Comparison of ENCODE assay signal across 24 cellular contexts in genomic region chrX:10577863-10578262, GRCh38. TPM values are rescaled to one million over a fixed set of nuclear protein-coding genes. Genes with fewer than 3 reads are reported as not detected.
A peak's percentile ranks its signal among the peaks of the same experiment; 100 is the strongest.
DNase-seq lines count a peak whose midpoint lies in the region; ATAC-seq, FAIRE-seq and TF ChIP-seq lines count a peak whose summit lies in the region.
"Had no signal": no experiment of that assay in that cellular context is flagged by ENCODE, and none has a peak within 500 bp of the region (broad histone marks: within the 10 kb centered on the region; RNA-seq: fewer than 3 reads in every experiment).

No MANE protein-coding gene starts in this region.

- peak overlapping the region; percentile 58 for H3K4me2 ChIP-seq in GM23248 (ENCODE audit: unreplicated experiment)
- no peak overlapping the region for H3K4me2 ChIP-seq in SK-N-SH
- H3K4me2 ChIP-seq: KMS-11 had no signal

- no peak for TF ChIP-seq CTCF in bronchial epithelial cell (IDR thresholded peaks at IDR 0.05; ENCODE audit: insufficient read depth, low read length, severe bottlenecking)
- no peak for TF ChIP-seq CTCF in SK-N-SH (IDR thresholded peaks at IDR 0.05)

- intact Hi-C loops in left colon (cut with DNase I, micrococcal nuclease): no loop called here

- H3K9ac ChIP-seq in GM23248 (no peak overlapping the region), SK-N-SH (no peak overlapping the region)
- H3K9ac ChIP-seq: KMS-11 had no signal

- H3K4me3 ChIP-seq in GM23248: no peak overlapping the region
- no peak overlapping the region for H3K4me3 ChIP-seq in bronchial epithelial cell (ENCODE audit: low read depth, low read length)
- no peak overlapping the region for H3K4me3 ChIP-seq in SK-N-SH (ENCODE audit: low read depth in 2 of 2, low read length in 1 of 2)
- H3K4me3 ChIP-seq: body of pancreas, GM12878, HAP-1 had no signal

- in situ Hi-C loops in GM23248 (cut with MboI): no loop called here

- ATAC-seq in left colon: peak; percentile 42
- no peak for ATAC-seq in GM21717 (IDR thresholded peaks at IDR 0.05; ENCODE audit: unreplicated experiment)
- ATAC-seq: activated CD8-positive, alpha-beta T cell treated with anti-CD3 and anti-CD28 coated beads for 36 hours; activated naive CD4-positive, alpha-beta T cell treated with anti-CD3 and anti-CD28 coated beads, Interleukin-2, amount 50 U/mL, for 72 hours; activated T-cell treated with anti-CD3 and anti-CD28 coated beads, Interleukin-2, amount 50 U/mL, for 4 hours; body of pancreas; GM12878; left lobe of liver had no signal

- H3K9me3 ChIP-seq in GM23248 (ENCODE audit: low read depth): no peaks in the 10 kb centered on the region
- no peaks in the 10 kb centered on the region for H3K9me3 ChIP-seq in SK-N-SH
- H3K9me3 ChIP-seq: body of pancreas, HAP-1, neutrophil had no signal

- H2AFZ ChIP-seq in GM23248 (0 out of 2 replicates have a peak overlapping the region, but pooled peaks have one; percentile 38), SK-N-SH (ENCODE audit: low read depth) (no peak overlapping the region)

- 0 out of 2 replicates have a peak, but pooled peaks cover 11% of the 10 kb centered on the region for H3F3A ChIP-seq in GM23248 (ENCODE audit: insufficient read depth)
- H3F3A ChIP-seq in SK-N-SH (replicated peaks; ENCODE audit: insufficient read depth): no peaks in the 10 kb centered on the region

- H3K79me2 ChIP-seq in GM23248 (ENCODE audit: insufficient read depth) (no peaks in the 10 kb centered on the region; the same call in 1 of the 2 replicates), SK-N-SH (ENCODE audit: insufficient read depth) (no peaks in the 10 kb centered on the region)

- H3K4me1 ChIP-seq in GM23248 (ENCODE audit: insufficient read depth) (peaks cover 25% of the 10 kb centered on the region), SK-N-SH (ENCODE audit: control insufficient read depth in 1 of 2, insufficient read depth in 2 of 2, low read depth in 1 of 2, low read length in 1 of 2) (peaks cover 0 to 4% of the 10 kb centered on the region in 2 experiments; a peak in 2 of 4 replicates)
- H3K4me1 ChIP-seq: body of pancreas had no signal

- H3K36me3 ChIP-seq in GM23248 (ENCODE audit: low read depth) (no peaks in the 10 kb centered on the region), bronchial epithelial cell (ENCODE audit: control insufficient read depth, insufficient read depth, low read length) (no peaks in the 10 kb centered on the region), SK-N-SH (replicated peaks in 1 of 2; ENCODE audit: control insufficient read depth in 1 of 2, insufficient read depth in 2 of 2, low read length in 1 of 2) (no peaks in the 10 kb centered on the region)
- H3K36me3 ChIP-seq: HAP-1, neutrophil had no signal

- WGBS in GM23248 (ENCODE audit: low coverage in 1 of 2, low lambda C conversion rate in 2 of 2, missing lambda C conversion rate in 2 of 2), 2 experiments: 17 to 19% methylated on average over 2 of the region's 2 CpGs
- whole genome bisulfite sequencing in SK-N-SH (ENCODE audit: low lambda C conversion rate): 26% methylated on average over 2 of the region's 2 CpGs

- CTCF ChIA-PET in SK-N-SH (lab: Yijun Ruan, JAX): no interaction called here

- POLR2A ChIA-PET in SK-N-SH (lab: Yijun Ruan, JAX): no interaction called here

- DNase-seq in GM23248: peak; percentile 11
- peak; percentile 82 for DNase-seq in NOMO-1 treated with dmso at 0.1 percent for 144 hours (lab: John Stamatoyannopoulos, UW; ENCODE audit: unreplicated experiment)
- peak; percentile 79 for DNase-seq in bronchial epithelial cell (ENCODE audit: low read depth)
- DNase-seq in left colon: no peak
- no peak for DNase-seq in SK-N-SH
- no peak for DNase-seq in HTR-8/SVneo (ENCODE audit: insufficient read length, low spot score)
- no peak for DNase-seq in NK-92 treated with Interleukin-12 subunit alpha and Interleukin-12 subunit beta, amount 100 ng/mL, for 24 hours (lab: John Stamatoyannopoulos, UW)
- DNase-seq: activated B cell treated with CpG ODN at 0.5 μM for 24 hours; activated CD8-positive, alpha-beta T cell treated with anti-CD3 and anti-CD28 coated beads for 36 hours; activated T-cell treated with anti-CD3 and anti-CD28 coated beads, Interleukin-2, amount 50 U/mL, for 4 hours; body of pancreas; CD4-positive, CD25-positive, alpha-beta regulatory T cell; DMS153; NCI-H1105 treated with DMSO at 0.1 percent for 48 hours; NCI-H2107; NCI-H524; T-helper 2 cell had no signal

- no peak for TF ChIP-seq EP300 in SK-N-SH (IDR thresholded peaks at IDR 0.05; ENCODE audit: borderline replicate concordance in 1 of 2, low read depth in 1 of 2, low read length in 1 of 2)

- FAIRE-seq in bronchial epithelial cell (lab: Jason Lieb, UNC) (no peak), HTR-8/SVneo (lab: Jason Lieb, UNC) (no peak)
- FAIRE-seq: GM12878 had no signal

- H3K9me2 ChIP-seq in GM23248 (ENCODE audit: insufficient read depth): no peaks in the 10 kb centered on the region
- no peaks in the 10 kb centered on the region for H3K9me2 ChIP-seq in SK-N-SH

- H3K27ac ChIP-seq in GM23248 (peak overlapping the region; percentile 92), SK-N-SH (ENCODE audit: low read depth in 2 of 2, low read length in 1 of 2) (no peak overlapping the region)
- H3K27ac ChIP-seq: KMS-11, neutrophil had no signal

- H3K27me3 ChIP-seq in GM23248 (replicated peaks; ENCODE audit: insufficient read depth): no peaks in the 10 kb centered on the region
- H3K27me3 ChIP-seq in bronchial epithelial cell (ENCODE audit: control insufficient read depth, insufficient read depth, low read length): no peaks in the 10 kb centered on the region
- H3K27me3 ChIP-seq in SK-N-SH (ENCODE audit: insufficient read depth): no peaks in the 10 kb centered on the region
- H3K27me3 ChIP-seq: body of pancreas, neutrophil had no signal

- no peak for TF ChIP-seq RAD21 in SK-N-SH (IDR thresholded peaks at IDR 0.05; ENCODE audit: low read length)

- H4K20me1 ChIP-seq in GM23248 (ENCODE audit: insufficient read depth): no peaks in the 10 kb centered on the region
- H4K20me1 ChIP-seq in SK-N-SH (ENCODE audit: insufficient read depth): no peaks in the 10 kb centered on the region

TF ChIP-seq in SK-N-SH, 30 proteins besides CTCF, POLR2A, EP300 and RAD21 (continues in another document):
- TF ChIP-seq SMC3 (IDR thresholded peaks at IDR 0.05; ENCODE audit: low read depth, low read length): no peak
- no peak for TF ChIP-seq JUND (IDR thresholded peaks at IDR 0.05)
- TF ChIP-seq RXRA (IDR thresholded peaks at IDR 0.05; ENCODE audit: borderline replicate concordance, low read depth): no peak
- TF ChIP-seq, protein P1, sequence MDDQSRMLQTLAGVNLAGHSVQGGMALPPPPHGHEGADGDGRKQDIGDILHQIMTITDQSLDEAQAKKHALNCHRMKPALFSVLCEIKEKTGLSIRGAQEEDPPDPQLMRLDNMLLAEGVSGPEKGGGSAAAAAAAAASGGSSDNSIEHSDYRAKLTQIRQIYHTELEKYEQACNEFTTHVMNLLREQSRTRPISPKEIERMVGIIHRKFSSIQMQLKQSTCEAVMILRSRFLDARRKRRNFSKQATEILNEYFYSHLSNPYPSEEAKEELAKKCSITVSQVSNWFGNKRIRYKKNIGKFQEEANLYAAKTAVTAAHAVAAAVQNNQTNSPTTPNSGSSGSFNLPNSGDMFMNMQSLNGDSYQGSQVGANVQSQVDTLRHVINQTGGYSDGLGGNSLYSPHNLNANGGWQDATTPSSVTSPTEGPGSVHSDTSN (IDR thresholded peaks at IDR 0.05): no peak
- TF ChIP-seq, protein P2, sequence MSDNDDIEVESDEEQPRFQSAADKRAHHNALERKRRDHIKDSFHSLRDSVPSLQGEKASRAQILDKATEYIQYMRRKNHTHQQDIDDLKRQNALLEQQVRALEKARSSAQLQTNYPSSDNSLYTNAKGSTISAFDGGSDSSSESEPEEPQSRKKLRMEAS (IDR thresholded peaks at IDR 0.05; ENCODE audit: low read depth): no peak
- TF ChIP-seq YY1 (IDR thresholded peaks at IDR 0.05; ENCODE audit: low read depth): no peak
- TF ChIP-seq, protein P3, sequence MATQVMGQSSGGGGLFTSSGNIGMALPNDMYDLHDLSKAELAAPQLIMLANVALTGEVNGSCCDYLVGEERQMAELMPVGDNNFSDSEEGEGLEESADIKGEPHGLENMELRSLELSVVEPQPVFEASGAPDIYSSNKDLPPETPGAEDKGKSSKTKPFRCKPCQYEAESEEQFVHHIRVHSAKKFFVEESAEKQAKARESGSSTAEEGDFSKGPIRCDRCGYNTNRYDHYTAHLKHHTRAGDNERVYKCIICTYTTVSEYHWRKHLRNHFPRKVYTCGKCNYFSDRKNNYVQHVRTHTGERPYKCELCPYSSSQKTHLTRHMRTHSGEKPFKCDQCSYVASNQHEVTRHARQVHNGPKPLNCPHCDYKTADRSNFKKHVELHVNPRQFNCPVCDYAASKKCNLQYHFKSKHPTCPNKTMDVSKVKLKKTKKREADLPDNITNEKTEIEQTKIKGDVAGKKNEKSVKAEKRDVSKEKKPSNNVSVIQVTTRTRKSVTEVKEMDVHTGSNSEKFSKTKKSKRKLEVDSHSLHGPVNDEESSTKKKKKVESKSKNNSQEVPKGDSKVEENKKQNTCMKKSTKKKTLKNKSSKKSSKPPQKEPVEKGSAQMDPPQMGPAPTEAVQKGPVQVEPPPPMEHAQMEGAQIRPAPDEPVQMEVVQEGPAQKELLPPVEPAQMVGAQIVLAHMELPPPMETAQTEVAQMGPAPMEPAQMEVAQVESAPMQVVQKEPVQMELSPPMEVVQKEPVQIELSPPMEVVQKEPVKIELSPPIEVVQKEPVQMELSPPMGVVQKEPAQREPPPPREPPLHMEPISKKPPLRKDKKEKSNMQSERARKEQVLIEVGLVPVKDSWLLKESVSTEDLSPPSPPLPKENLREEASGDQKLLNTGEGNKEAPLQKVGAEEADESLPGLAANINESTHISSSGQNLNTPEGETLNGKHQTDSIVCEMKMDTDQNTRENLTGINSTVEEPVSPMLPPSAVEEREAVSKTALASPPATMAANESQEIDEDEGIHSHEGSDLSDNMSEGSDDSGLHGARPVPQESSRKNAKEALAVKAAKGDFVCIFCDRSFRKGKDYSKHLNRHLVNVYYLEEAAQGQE (IDR thresholded peaks at IDR 0.05; ENCODE audit: low read depth, low read length): no peak
- no peak for TF ChIP-seq EZH2phosphoT487 (IDR thresholded peaks at IDR 0.05; ENCODE audit: borderline replicate concordance, low read depth)
- TF ChIP-seq TEAD4 (IDR thresholded peaks at IDR 0.05; ENCODE audit: borderline replicate concordance, insufficient read depth): no peak
- no peak for TF ChIP-seq FOSL2 (IDR thresholded peaks at IDR 0.05; ENCODE audit: borderline replicate concordance, low read depth)
- no peak for TF ChIP-seq ELF1 (IDR thresholded peaks at IDR 0.05)
- TF ChIP-seq RCOR1 (IDR thresholded peaks at IDR 0.05; ENCODE audit: low read length): no peak
- no peak for TF ChIP-seq TAF1 (IDR thresholded peaks at IDR 0.05; ENCODE audit: borderline replicate concordance, low read depth, low read length)

RNA-seq across cellular contexts. Expression of gene MID1, which starts 42.5 kb away (rescaled TPM):
- total RNA-seq in GM23248 (2014; rRNA removed; shearing (Covaris generic)): 5.1 and 5.6 TPM in 2 replicates
- polyA plus RNA-seq in GM23248 (2016; fragmentation: Nextera tagmentation; extraction: Ambion mirVana): 5.9 and 6.5 TPM in 2 replicates
- 3.2 and 3.4 TPM in 2 replicates for total RNA-seq in bronchial epithelial cell
- 10 to 100 TPM; 38.5 to 40.1 TPM for total RNA-seq in left colon
- 8.5 and 10.4 TPM in 2 replicates for polyA plus RNA-seq in SK-N-SH (2012; rRNA removed)
- 5.3 and 5.8 TPM in 2 replicates for polyA plus RNA-seq in SK-N-SH (2012; cell fraction: cytosol; rRNA removed)
- polyA plus RNA-seq in SK-N-SH (2012; cell fraction: nucleus; rRNA removed): 20.1 and 27.9 TPM in 2 replicates
- total RNA-seq: CD4-positive, CD25-positive, alpha-beta regulatory T cell had no signal
- polyA plus RNA-seq: CD4-positive, CD25-positive, alpha-beta regulatory T cell had no signal

Comparison
In these comparisons a context has a peak if more than half of its experiments do, and no peak if none do; other contexts are left out.
1. DNase-seq: peak in GM23248 (single experiment), NOMO-1 treated with dmso at 0.1 percent for 144 hours (single experiment) and bronchial epithelial cell (single experiment); none in left colon (0 of 2), SK-N-SH (single experiment), HTR-8/SVneo (single experiment) and NK-92 treated with Interleukin-12 subunit alpha and Interleukin-12 subunit beta, amount 100 ng/mL, for 24 hours (single experiment).